16 cellular contexts compared by ENCODE assay signal in the genomic region with DNA sequence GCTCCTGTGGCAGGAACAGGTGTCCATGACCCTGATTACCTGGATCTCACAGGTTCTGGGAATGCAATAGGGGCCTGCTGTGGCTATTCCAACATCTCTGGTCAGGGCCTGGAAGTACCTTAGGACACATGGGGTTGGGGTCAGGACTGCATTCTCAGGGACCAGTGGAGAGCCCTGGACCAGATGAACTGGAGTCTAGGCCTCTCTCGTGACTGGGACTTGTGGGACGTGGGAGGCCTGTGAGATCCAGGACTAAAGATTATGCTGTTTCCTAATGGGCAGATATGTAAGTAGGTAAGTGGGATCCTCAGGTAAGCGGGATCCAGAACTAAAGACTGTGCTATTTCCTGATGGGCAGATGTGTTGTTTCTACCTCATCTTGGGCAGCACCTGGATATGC. TPM values are rescaled to one million over a fixed set of nuclear protein-coding genes. Genes with fewer than 3 reads are reported as not detected.
"Had no signal": no experiment of that assay in that cellular context is flagged by ENCODE, and none has a peak within 500 bp of the region (broad histone marks: within the 10 kb centered on the region; RNA-seq: fewer than 3 reads in every experiment).

No MANE protein-coding gene starts in this region.

- H3K9me3 Mint-ChIP-seq: activated CD4-positive, alpha-beta memory T cell treated with anti-CD3 and anti-CD28 coated beads for 36 hours; activated naive CD8-positive, alpha-beta T cell treated with anti-CD3 and anti-CD28 coated beads, Interleukin-2, amount 10 ng/mL, durations not matched to agents 7 days and 5 days; activated T-cell treated with anti-CD3 and anti-CD28 coated beads, Interleukin-2, amount 50 U/mL, for 4 hours; natural killer cell; T-helper 2 cell treated with Interferon-gamma antibody and Interleukin-4, amounts not matched to agents 5 μg/mL and 100 μg/mL, for 36 hours had no signal

- H3K4me3 ChIP-seq: gastroesophageal sphincter, mucosa of descending colon, skin epidermis, upper lobe of right lung had no signal

- H3K4me3 Mint-ChIP-seq: activated CD4-positive, alpha-beta memory T cell treated with anti-CD3 and anti-CD28 coated beads for 36 hours; activated naive CD8-positive, alpha-beta T cell treated with anti-CD3 and anti-CD28 coated beads, Interleukin-2, amount 10 ng/mL, durations not matched to agents 7 days and 5 days; activated T-cell treated with anti-CD3 and anti-CD28 coated beads, Interleukin-2, amount 50 U/mL, for 4 hours; natural killer cell; T-helper 2 cell treated with Interferon-gamma antibody and Interleukin-4, amounts not matched to agents 5 μg/mL and 100 μg/mL, for 36 hours had no signal

- H3K36me3 ChIP-seq: upper lobe of right lung had no signal

- H3K27ac ChIP-seq: upper lobe of right lung had no signal

- H3K27me3 ChIP-seq: gastroesophageal sphincter, upper lobe of right lung had no signal

- H3K9me3 ChIP-seq: gastroesophageal sphincter, mucosa of descending colon, upper lobe of right lung had no signal

- DNase-seq: activated CD4-positive, alpha-beta memory T cell treated with anti-CD3 and anti-CD28 coated beads for 36 hours; activated gamma-delta T cell treated with Interleukin-2 at 50 U/mL for 16 hours; activated naive CD8-positive, alpha-beta T cell treated with anti-CD3 and anti-CD28 coated beads, Interleukin-2, amount 10 ng/mL, durations not matched to agents 7 days and 5 days; activated T-cell treated with anti-CD3 and anti-CD28 coated beads, Interleukin-2, amount 50 U/mL, for 4 hours; anterior cingulate cortex; effector CD8-positive, alpha-beta T cell; hippocampal formation; kidney glomerular epithelial cell; mammary epithelial cell; mucosa of descending colon; natural killer cell; upper lobe of right lung had no signal

- H3K27ac Mint-ChIP-seq: activated CD4-positive, alpha-beta memory T cell treated with anti-CD3 and anti-CD28 coated beads for 36 hours; activated naive CD8-positive, alpha-beta T cell treated with anti-CD3 and anti-CD28 coated beads, Interleukin-2, amount 10 ng/mL, durations not matched to agents 7 days and 5 days; natural killer cell; T-helper 2 cell treated with Interferon-gamma antibody and Interleukin-4, amounts not matched to agents 5 μg/mL and 100 μg/mL, for 36 hours had no signal

- ATAC-seq: activated T-cell treated with anti-CD3 and anti-CD28 coated beads, Interleukin-2, amount 50 U/mL, for 4 hours; gastroesophageal sphincter; mucosa of descending colon; natural killer cell; upper lobe of right lung had no signal

- H3K36me3 Mint-ChIP-seq: activated CD4-positive, alpha-beta memory T cell treated with anti-CD3 and anti-CD28 coated beads for 36 hours; activated naive CD8-positive, alpha-beta T cell treated with anti-CD3 and anti-CD28 coated beads, Interleukin-2, amount 10 ng/mL, durations not matched to agents 7 days and 5 days; natural killer cell had no signal

RNA-seq across cellular contexts. Expression of gene CD300A, which starts 16.2 kb away (rescaled TPM):
- total RNA-seq: bronchial epithelial cell, mammary epithelial cell had no signal

RNA-seq across cellular contexts. Expression of gene GPRC5C, which starts 18.3 kb away (rescaled TPM):
- total RNA-seq: activated naive CD8-positive, alpha-beta T cell treated with anti-CD3 and anti-CD28 coated beads, Interleukin-2, amount 10 ng/mL, durations not matched to agents 7 days and 5 days had no signal
